12 cellular contexts compared by ENCODE assay signal in genomic region chrX:13759152-13759718, GRCh38. TPM values are rescaled to one million over a fixed set of nuclear protein-coding genes. Genes with fewer than 3 reads are reported as not detected.
A peak's percentile ranks its signal among the peaks of the same experiment; 100 is the strongest.
DNase-seq lines count a peak whose midpoint lies in the region; ATAC-seq, FAIRE-seq and TF ChIP-seq lines count a peak whose summit lies in the region.
"Had no signal": no experiment of that assay in that cellular context is flagged by ENCODE, and none has a peak within 500 bp of the region (broad histone marks: within the 10 kb centered on the region; RNA-seq: fewer than 3 reads in every experiment).

No MANE protein-coding gene starts in this region.

- no peak for TF ChIP-seq CTCF in A549 (IDR thresholded peaks at IDR 0.05)
- no peak for TF ChIP-seq CTCF in neural progenitor cell (IDR thresholded peaks at IDR 0.05)
- TF ChIP-seq CTCF in tibial nerve (IDR thresholded peaks at IDR 0.05) = no peak

- no peak overlapping the region for H3K4me3 Mint-ChIP-seq in neural progenitor cell

- TF ChIP-seq EP300 in A549 (IDR thresholded peaks at IDR 0.05) (no peak), tibial nerve (IDR thresholded peaks at IDR 0.05) (no peak)

- H3K36me3 ChIP-seq in neural progenitor cell (no peaks in the 10 kb centered on the region), tibial nerve (peaks cover 0 to 24% (median 0%) of the 10 kb centered on the region in 3 donors)

- H3K36me3 Mint-ChIP-seq in neural progenitor cell = peaks cover 4% of the 10 kb centered on the region

- POLR2A ChIA-PET in A549 (lab: Yijun Ruan, JAX) = no interaction called here

- 84% methylated on average over 8 of the region's 8 CpGs for WGBS in A549 (ENCODE audit: missing lambda C conversion rate)
- 80 to 86% methylated on average over 8 of the region's 8 CpGs for WGBS in tibial nerve, 2 donors

- H3K4me1 ChIP-seq in A549 = peaks cover 9% of the 10 kb centered on the region
- H3K4me1 ChIP-seq in neural progenitor cell = peaks cover 23% of the 10 kb centered on the region
- peaks cover 0 to 7% (median 3%) of the 10 kb centered on the region in 4 donors for H3K4me1 ChIP-seq in tibial nerve

- H3K9me3 Mint-ChIP-seq in neural progenitor cell = no peaks in the 10 kb centered on the region

- peaks cover 6% of the 10 kb centered on the region for H3F3A ChIP-seq in neural progenitor cell (ENCODE audit: low read depth)

- no peaks in the 10 kb centered on the region for H3K9me3 ChIP-seq in A549
- no peaks in the 10 kb centered on the region for H3K9me3 ChIP-seq in neural progenitor cell (ENCODE audit: low read depth)
- H3K9me3 ChIP-seq in tibial nerve = no peaks in the 10 kb centered on the region
- H3K9me3 ChIP-seq: HAP-1 had no signal

- H4K20me1 ChIP-seq in neural progenitor cell (ENCODE audit: low read depth) = no peaks in the 10 kb centered on the region

- TF ChIP-seq POLR2A in A549 (IDR thresholded peaks at IDR 0.05; ENCODE audit: low read length) = no peak
- TF ChIP-seq POLR2A in tibial nerve (IDR thresholded peaks at IDR 0.05) = no peak

- H3K4me3 ChIP-seq in A549 (no peak overlapping the region), neural progenitor cell (no peak overlapping the region), tibial nerve (no peak overlapping the region)
- H3K4me3 ChIP-seq: cardiac muscle cell, HAP-1 had no signal

- H2AFZ ChIP-seq in neural progenitor cell (replicated peaks) = no peak overlapping the region

- FAIRE-seq in A549 (lab: Jason Lieb, UNC) = peak; percentile 28
- FAIRE-seq in GM19239 (lab: Jason Lieb, UNC) = peak; percentile 99

- TF ChIP-seq RAD21 in A549 (conservative IDR thresholded peaks at IDR 0.05 in 1 of 2, IDR thresholded peaks at IDR 0.05 in 1 of 2) = no peak

- CTCF ChIA-PET in A549 (lab: Yijun Ruan, JAX) = interaction anchor here (0.8 kb wide), 1 partner anchor 11 kb away, joined by 4 read pairs; no protein-coding TSS in a partner anchor

- peaks cover 13% of the 10 kb centered on the region for H3K4me1 Mint-ChIP-seq in neural progenitor cell

- ATAC-seq in A549 (no peak), HG02943 (IDR thresholded peaks at IDR 0.05; ENCODE audit: low read depth, unreplicated experiment) (peak; percentile 60)

- H3K27ac Mint-ChIP-seq in neural progenitor cell = no peak overlapping the region

- DNase-seq in A549 (ENCODE audit: low read depth in 1 of 2, low spot score in 1 of 2) (no peak), GM19239 (ENCODE audit: insufficient read length, low spot score) (no peak), NCI-H69 (lab: John Stamatoyannopoulos, UW) (peak; percentile 17), neural progenitor cell (ENCODE audit: low spot score) (no peak), tibial nerve (ENCODE audit: low spot score in 2 of 2) (no peak), COR-L47 (lab: John Stamatoyannopoulos, UW) (no peak)
- DNase-seq in effector CD4-positive, alpha-beta T cell = no peak
- DNase-seq: NCI-H774 had no signal

- no peaks in the 10 kb centered on the region for H3K27me3 ChIP-seq in neural progenitor cell
- no peaks in the 10 kb centered on the region for H3K27me3 ChIP-seq in tibial nerve
- H3K27me3 ChIP-seq: cardiac muscle cell had no signal

- H3K4me2 ChIP-seq in A549 (no peak overlapping the region), neural progenitor cell (no peak overlapping the region)

- no peaks in the 10 kb centered on the region for H3K27me3 Mint-ChIP-seq in neural progenitor cell (ENCODE audit: insufficient read depth, low read depth)

- no peak overlapping the region for H3K9ac ChIP-seq in neural progenitor cell

- H3K79me2 ChIP-seq in neural progenitor cell (ENCODE audit: low read depth) = no peaks in the 10 kb centered on the region

- H3K27ac ChIP-seq in A549 = no peak overlapping the region
- H3K27ac ChIP-seq in neural progenitor cell = no peak overlapping the region
- H3K27ac ChIP-seq in tibial nerve = no peak overlapping the region

TF ChIP-seq in A549, 52 proteins besides CTCF, POLR2A, EP300 and RAD21:
- TF ChIP-seq CHD2 (IDR thresholded peaks at IDR 0.05; ENCODE audit: low read length, partially characterized antibody) (no peak), CEBPB (IDR thresholded peaks at IDR 0.05) (peak; percentile 42 to 74; a peak in 3 of 4 replicates)

RNA-seq across cellular contexts. Expression of gene OFD1, which starts 24.7 kb away (rescaled TPM):
- polyA plus RNA-seq in A549 (2011; rRNA removed) (18.2 and 24.9 TPM in 2 replicates), A549 (2017; fragmentation: RNase III; extraction: RNeasy Plus Mini Kit Qiagen cat#74134 plus additional on column Dnase treatment) (13.0 to 14.8 TPM (median 14.4 TPM) in 3 replicates)
- 4.6 and 4.9 TPM in 2 replicates for polyA plus RNA-seq in A549 (2012; cell fraction: cytosol; rRNA removed)
- polyA plus RNA-seq in A549 (2012; cell fraction: nucleus; rRNA removed) = 15.5 and 18.3 TPM in 2 replicates
- 9.5 and 13.5 TPM in 2 replicates for polyA minus RNA-seq in A549 (2011; rRNA and poly(A)+ RNA removed)
- total RNA-seq in neural progenitor cell (ENCODE audit: low replicate concordance) (23.3 and 36.0 TPM in 2 replicates), tibial nerve (10 to 100 TPM; 14.7 to 38.1 (median 31.3) TPM)

RNA-seq across cellular contexts. Expression of gene TRAPPC2, which starts 24.8 kb away (rescaled TPM):
- polyA plus RNA-seq in A549 (2011; rRNA removed) (11.6 and 12.2 TPM in 2 replicates), A549 (2017; fragmentation: RNase III; extraction: RNeasy Plus Mini Kit Qiagen cat#74134 plus additional on column Dnase treatment) (10.8 to 11.9 TPM (median 11.6 TPM) in 3 replicates)
- 4.6 and 5.7 TPM in 2 replicates for polyA plus RNA-seq in A549 (2012; cell fraction: cytosol; rRNA removed)
- 4.7 and 10.6 TPM in 2 replicates for polyA plus RNA-seq in A549 (2012; cell fraction: nucleus; rRNA removed)
- polyA minus RNA-seq in A549 (2011; rRNA and poly(A)+ RNA removed) = 8.5 and 8.8 TPM in 2 replicates
- total RNA-seq in neural progenitor cell (ENCODE audit: low replicate concordance) (24.9 and 31.6 TPM in 2 replicates), tibial nerve (10 to 100 TPM in 3 of 4 donors, 1 to 10 TPM in 1; 9.0 to 13.8 (median 11.6) TPM)

RNA-seq across cellular contexts. Expression of gene GPM6B, which starts 57.7 kb away (rescaled TPM):
- polyA plus RNA-seq in A549 (2011; rRNA removed) (0.10 TPM in 1 of 2 replicates, not detected in the other), A549 (2017; fragmentation: RNase III; extraction: RNeasy Plus Mini Kit Qiagen cat#74134 plus additional on column Dnase treatment) (0.03 to 0.05 TPM in 2 of 3 replicates, not detected in the other)
- polyA plus RNA-seq in A549 (2012; cell fraction: cytosol; rRNA removed) = 0.01 TPM in 2 replicates
- polyA plus RNA-seq in A549 (2012; cell fraction: nucleus; rRNA removed) = not detected in 2 replicates
- not detected in 2 replicates for polyA minus RNA-seq in A549 (2011; rRNA and poly(A)+ RNA removed)
- total RNA-seq in neural progenitor cell (ENCODE audit: low replicate concordance) (49.6 and 69.2 TPM in 2 replicates), tibial nerve (100 to 1,000 TPM; 199 to 408 (median 299) TPM)
- total RNA-seq: activated CD8-positive, alpha-beta memory T cell treated with anti-CD3 and anti-CD28 coated beads for 36 hours had no signal
